ENCODE assay signal across 8 cellular contexts in the genomic region with DNA sequence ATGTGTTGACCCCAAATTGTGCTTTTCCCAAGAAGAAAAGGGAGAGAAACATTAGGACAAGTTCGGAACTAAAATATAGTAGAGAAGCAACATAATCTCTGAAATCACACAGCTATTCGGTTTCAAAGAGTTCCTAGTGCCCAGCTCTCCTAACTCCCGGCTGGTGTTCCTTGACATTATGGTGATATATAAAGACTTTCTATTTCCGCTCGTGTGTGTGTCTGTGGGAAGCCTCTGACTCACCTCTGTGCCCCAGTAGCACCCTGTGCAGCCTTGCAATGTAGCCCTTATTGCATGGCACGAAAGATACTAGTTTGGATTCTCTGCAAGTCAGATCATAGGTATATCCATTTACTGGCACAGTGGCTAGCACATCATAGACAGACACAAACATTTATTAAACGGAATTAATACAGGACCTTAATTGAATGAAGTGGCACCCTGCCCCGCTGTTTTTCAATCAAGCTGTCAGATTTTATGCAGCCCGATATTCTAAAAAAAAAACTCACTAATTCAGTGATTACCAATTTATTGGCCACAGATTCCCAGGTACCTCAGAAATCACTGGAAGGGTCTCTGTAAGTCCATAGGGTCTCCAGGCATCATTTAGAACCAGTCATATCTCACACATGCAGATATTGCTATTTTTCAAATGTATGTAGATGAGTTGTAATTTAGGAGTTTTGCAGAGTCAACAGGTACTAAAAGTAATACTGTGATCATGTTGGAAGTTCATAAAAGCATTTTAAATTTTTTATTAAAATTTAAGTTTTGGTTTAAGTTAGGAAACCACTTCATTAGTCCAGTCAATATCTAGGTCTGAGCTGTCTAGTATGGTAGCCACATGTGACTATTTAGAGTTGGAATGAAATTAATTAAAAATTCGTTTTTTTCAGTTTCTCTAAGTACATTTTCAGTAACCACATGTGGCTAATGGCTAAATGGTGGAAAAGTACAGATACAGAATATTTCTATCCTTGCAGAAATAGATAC. TPM values are rescaled to one million over a fixed set of nuclear protein-coding genes. Genes with fewer than 3 reads are reported as not detected.
A peak's percentile ranks its signal among the peaks of the same experiment; 100 is the strongest.
DNase-seq lines count a peak whose midpoint lies in the region; ATAC-seq and TF ChIP-seq lines count a peak whose summit lies in the region.

No MANE protein-coding gene starts in this region.

- no peaks in the 10 kb centered on the region for H3K9me3 Mint-ChIP-seq in activated naive CD8-positive, alpha-beta T cell (ENCODE audit: low read depth)

- TF ChIP-seq CTCF in A673 (conservative IDR thresholded peaks at IDR 0.05; ENCODE audit: low read depth, low read length) (no peak), right atrium auricular region (IDR thresholded peaks at IDR 0.05) (no peak)

- H3K4me1 ChIP-seq in A673 (ENCODE audit: insufficient read depth, low read length, poor library complexity, severe bottlenecking) (no peaks in the 10 kb centered on the region), right atrium auricular region (peaks cover 0 to 13% of the 10 kb centered on the region in 2 donors)

- BruUV-seq in A673 (replicated peaks; lab: Mats Ljungman, UMichigan), result no TSS peak

- POLR2A ChIA-PET in A673 (lab: Charles Lee; ENCODE audit: low non-redundant PET), result no interaction called here

- CTCF ChIA-PET in A673 (lab: Charles Lee), result no interaction called here

- H3K27ac ChIP-seq in A673 (ENCODE audit: low read depth, low read length, poor library complexity, severe bottlenecking) (peak overlapping the region; percentile 37), right atrium auricular region (peak overlapping the region; percentile 87 to 93)

- intact Hi-C loops in A673 (cut with micrococcal nuclease; ENCODE audit: unreplicated experiment), result no loop called here

- H3K4me3 Mint-ChIP-seq in activated naive CD8-positive, alpha-beta T cell, result peak overlapping the region; percentile 93

- no peaks in the 10 kb centered on the region for H3K9me3 ChIP-seq in A673 (ENCODE audit: low read depth, low read length, poor library complexity, severe bottlenecking)
- no peaks in the 10 kb centered on the region for H3K9me3 ChIP-seq in right atrium auricular region

- H3K27ac Mint-ChIP-seq in activated naive CD8-positive, alpha-beta T cell, result peak overlapping the region; percentile 55

- H3K27me3 ChIP-seq in A673 (replicated peaks; ENCODE audit: insufficient read depth, low read depth, low read length, poor library complexity) (no peaks in the 10 kb centered on the region), H7 (ENCODE audit: control insufficient read depth, insufficient read depth, low read length) (peaks cover 4% of the 10 kb centered on the region), right atrium auricular region (no peaks in the 10 kb centered on the region)

- ATAC-seq in HG02610 (IDR thresholded peaks at IDR 0.05; ENCODE audit: unreplicated experiment) (no peak), GM18909 (IDR thresholded peaks at IDR 0.05; ENCODE audit: poor library complexity, unreplicated experiment) (no peak)

- H3K36me3 ChIP-seq in A673 (ENCODE audit: insufficient read depth, low read length, poor library complexity, severe bottlenecking) (no peaks in the 10 kb centered on the region), H7 (replicated peaks; ENCODE audit: control insufficient read depth, insufficient read depth, low read length) (no peaks in the 10 kb centered on the region), right atrium auricular region (no peaks in the 10 kb centered on the region)

- no peaks in the 10 kb centered on the region for H3K36me3 Mint-ChIP-seq in activated naive CD8-positive, alpha-beta T cell

- peaks cover 15% of the 10 kb centered on the region for H3K4me1 Mint-ChIP-seq in activated naive CD8-positive, alpha-beta T cell (ENCODE audit: low read depth)

- H3K27me3 Mint-ChIP-seq in activated naive CD8-positive, alpha-beta T cell, result peaks cover 5% of the 10 kb centered on the region

- H3K4me3 ChIP-seq in A673 (ENCODE audit: low read depth, low read length, poor library complexity, severe bottlenecking), result peak overlapping the region; percentile 58
- H3K4me3 ChIP-seq in H7 (ENCODE audit: insufficient read depth, low read depth, low read length), result peak overlapping the region; percentile 64
- H3K4me3 ChIP-seq in right atrium auricular region, result peak overlapping the region; percentile 69 to 77
- peak overlapping the region; percentile 77 for H3K4me3 ChIP-seq in skeletal muscle cell (ENCODE audit: low read depth, low read length)

- DNase-seq in A673 (ENCODE audit: low spot score) (peak; percentile 34), H7 (no peak), right atrium auricular region (ENCODE audit: low spot score) (no peak), skeletal muscle cell (ENCODE audit: low read depth) (no peak), DMS153 treated with DMSO at 0.1 percent for 48 hours (lab: John Stamatoyannopoulos, UW; ENCODE audit: unreplicated experiment) (no peak)

RNA-seq across cellular contexts. Expression of a gene that starts 43.3 kb away (rescaled TPM):
- total RNA-seq in A673 (2021) (not detected in 2 replicates), right atrium auricular region (1 to 10 TPM in 1 of 2 donors, under 1 TPM in 1; 0.74 to 2.1 TPM)
- 0.21 and 1.5 TPM in 2 replicates for total RNA-seq in H7 (2014; rRNA removed; shearing (Covaris generic))
